15 cellular contexts compared by ENCODE assay signal in the genomic region with DNA sequence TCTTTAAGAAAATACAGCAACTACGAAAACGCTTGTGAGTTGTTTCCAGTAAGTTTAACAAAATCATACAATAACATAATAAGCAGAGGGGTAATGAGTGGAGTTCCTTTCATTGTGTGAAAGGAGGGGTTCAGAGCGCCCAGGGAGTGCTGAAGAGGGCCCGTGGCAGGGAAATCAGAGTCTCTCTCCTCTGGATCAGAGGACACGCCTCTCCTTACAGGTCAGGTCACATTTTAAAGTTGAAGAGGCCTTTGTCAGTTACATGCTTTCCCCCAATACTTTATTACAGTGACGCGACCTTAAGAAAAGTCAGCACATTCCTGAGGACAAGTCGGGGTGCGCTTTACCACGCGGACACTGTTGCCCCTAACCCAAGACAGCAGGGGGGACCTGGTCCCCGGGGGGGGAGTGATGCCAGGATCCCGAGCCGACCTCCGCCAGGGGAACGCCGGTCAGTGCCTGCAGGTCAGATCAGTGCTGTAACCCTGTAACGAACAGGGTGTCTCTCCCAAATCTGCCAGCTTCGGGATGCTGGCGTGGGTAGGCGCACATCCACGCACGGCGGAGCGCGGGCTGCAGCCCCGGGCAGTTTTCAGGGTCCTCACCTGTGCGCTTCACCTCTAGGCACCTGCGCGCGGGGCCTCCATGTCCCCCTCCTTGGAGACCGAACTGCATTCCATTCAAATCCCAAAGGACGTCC. TPM values are rescaled to one million over a fixed set of nuclear protein-coding genes. Genes with fewer than 3 reads are reported as not detected.
DNase-seq lines count a peak whose midpoint lies in the region; ATAC-seq and TF ChIP-seq lines count a peak whose summit lies in the region.
"Had no signal": no experiment of that assay in that cellular context is flagged by ENCODE, and none has a peak within 500 bp of the region (broad histone marks: within the 10 kb centered on the region; RNA-seq: fewer than 3 reads in every experiment).

No MANE protein-coding gene starts in this region.

- intact Hi-C loops in prostate gland (cut with DNase I) = loop anchor here (5.0 kb wide), 1 partner anchor 166 kb away; no protein-coding TSS in a partner anchor

- H3K36me3 ChIP-seq in H7 (replicated peaks; ENCODE audit: control insufficient read depth, insufficient read depth, low read length) (no peaks in the 10 kb centered on the region), duodenal mucosa (ENCODE audit: control insufficient read depth in 1 of 2, insufficient read depth in 2 of 2, low read length in 2 of 2) (no peaks in the 10 kb centered on the region), prostate gland (no peaks in the 10 kb centered on the region)

- 27% methylated on average over 32 of the region's 33 CpGs for WGBS in prostate gland

- no peak overlapping the region for H3K9ac ChIP-seq in duodenal mucosa (ENCODE audit: low read depth in 1 of 2, low read length in 2 of 2)

- H3K9me3 ChIP-seq in duodenal mucosa (ENCODE audit: control insufficient read depth in 1 of 2, low read length in 2 of 2) = peaks cover 0 to 5% of the 10 kb centered on the region in 2 donors
- no peaks in the 10 kb centered on the region for H3K9me3 ChIP-seq in prostate gland

- H3K27ac ChIP-seq in duodenal mucosa (ENCODE audit: low read depth, low read length) = no peak overlapping the region
- peak overlapping the region; percentile 70 to 77 for H3K27ac ChIP-seq in prostate gland

- DNase-seq in H7 (peak; percentile 53), left lobe of liver (ENCODE audit: low spot score) (peak; percentile 42), prostate gland (ENCODE audit: low spot score) (no peak), OCI-M1 (lab: John Stamatoyannopoulos, UW) (no peak), germinal center (ENCODE audit: low spot score) (no peak)
- DNase-seq: activated CD4-positive, alpha-beta T cell treated with anti-CD3 and anti-CD28 coated beads, Interleukin-2, amount 50 U/mL, for 48 hours; activated naive CD4-positive, alpha-beta T cell treated with anti-CD3 and anti-CD28 coated beads for 36 hours; NCI-H226; T-helper 2 cell had no signal

- H3K27me3 ChIP-seq in H7 (ENCODE audit: control insufficient read depth, insufficient read depth, low read length) (peaks cover 19% of the 10 kb centered on the region), duodenal mucosa (ENCODE audit: control insufficient read depth in 1 of 2, insufficient read depth in 2 of 2, low read length in 2 of 2) (peaks cover 0 to 20% of the 10 kb centered on the region in 2 donors), prostate gland (replicated peaks; ENCODE audit: insufficient read depth) (no peaks in the 10 kb centered on the region)

- H3K4me1 ChIP-seq in duodenal mucosa (ENCODE audit: control insufficient read depth in 1 of 2, insufficient read depth in 2 of 2, low read length in 2 of 2) (peaks cover 4 to 6% of the 10 kb centered on the region in 2 donors), prostate gland (replicated peaks) (peaks cover 3% of the 10 kb centered on the region)

- TF ChIP-seq CTCF in prostate gland (IDR thresholded peaks at IDR 0.05) = no peak

- ATAC-seq in left lobe of liver = peak; percentile 56
- ATAC-seq in GM18909 (IDR thresholded peaks at IDR 0.05; ENCODE audit: poor library complexity, unreplicated experiment) = no peak
- no peak for ATAC-seq in GM21381 (IDR thresholded peaks at IDR 0.05; ENCODE audit: unreplicated experiment)
- ATAC-seq: stimulated activated effector memory CD8-positive, alpha-beta T cell treated with anti-CD3 and anti-CD28 coated beads, Interleukin-12 subunit alpha, Interleukin-12 subunit beta, amount 100 ng/mL, for 72 hours had no signal

- H3K4me3 ChIP-seq in H7 (ENCODE audit: insufficient read depth, low read depth, low read length) (peak overlapping the region; percentile 62), duodenal mucosa (ENCODE audit: low read depth in 1 of 2, low read length in 2 of 2) (peak overlapping the region; percentile 50 to 62), prostate gland (peak overlapping the region; percentile 51 to 61)

- no peak for TF ChIP-seq POLR2A in prostate gland (IDR thresholded peaks at IDR 0.05)

RNA-seq across cellular contexts. Expression of a gene that starts 0.8 kb away (rescaled TPM):
- 5.5 and 26.6 TPM in 2 replicates for total RNA-seq in H7 (2014; rRNA removed; shearing (Covaris generic))
- total RNA-seq in left lobe of liver = 1.5 TPM
- 10 to 100 TPM; 22.1 to 28.1 TPM for total RNA-seq in prostate gland
- total RNA-seq: activated naive CD4-positive, alpha-beta T cell treated with anti-CD3 and anti-CD28 coated beads for 36 hours; HT1080; osteoblast had no signal

Comparison
In these comparisons a context has a peak if more than half of its experiments do, and no peak if none do; other contexts are left out.
1. DNase-seq: peak in H7 (single experiment) and left lobe of liver (single experiment); none in prostate gland (single experiment), OCI-M1 (single experiment) and germinal center (single experiment).
2. Peak in every context shown above with its lines, with median percentiles within 50 percentile points of each other: H3K4me3 ChIP-seq.